In the genomic region with DNA sequence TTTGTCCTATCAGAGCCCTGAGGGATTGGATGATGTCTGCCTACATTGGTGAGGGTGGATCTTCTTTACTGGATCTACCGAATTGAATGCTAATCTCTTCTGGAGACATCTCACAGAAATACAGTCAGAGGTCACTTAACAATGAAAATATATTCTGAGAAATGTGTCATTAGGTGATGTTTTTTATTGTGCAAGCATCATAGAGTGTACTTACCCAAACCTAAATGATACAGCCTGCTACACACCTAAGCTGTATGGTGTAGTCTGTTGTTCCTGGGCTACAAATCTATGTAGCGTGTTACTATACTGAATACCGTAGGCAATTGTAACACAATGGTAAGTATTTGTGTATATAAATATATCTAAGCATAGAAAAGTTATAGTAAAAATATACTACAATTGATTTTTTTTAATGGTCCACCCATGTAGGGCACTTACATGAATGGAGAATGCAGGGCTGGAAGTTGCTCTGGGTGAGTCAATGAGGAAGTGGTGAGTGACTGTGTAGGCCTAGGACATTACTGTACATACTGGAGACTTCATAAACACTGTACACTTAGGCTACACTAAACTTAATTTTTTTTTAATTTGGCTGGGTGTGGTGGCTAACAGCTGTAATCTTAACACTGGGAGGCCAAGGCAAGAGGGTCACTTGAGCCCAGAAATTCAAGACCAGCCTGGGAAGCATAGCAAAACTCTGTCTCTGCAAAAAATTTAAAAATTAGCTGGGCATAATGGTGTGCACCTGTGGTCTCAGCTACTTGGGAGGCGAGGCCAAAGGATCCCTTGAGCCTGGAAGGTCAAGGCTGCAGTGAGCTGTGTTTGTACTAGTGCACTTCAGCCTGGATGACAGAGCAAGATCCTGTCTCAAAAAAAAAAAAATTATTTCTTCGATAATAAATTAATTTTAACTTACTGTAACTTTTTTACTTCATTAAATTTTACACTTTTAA, we compare ENCODE assay signal across 3 cellular contexts.
TF ChIP-seq lines count a peak whose summit lies in the region.

No MANE protein-coding gene starts in this region.

TF ChIP-seq in SK-N-SH, 30 proteins besides CTCF, POLR2A, EP300 and RAD21 (continued from another document):
- TF ChIP-seq TCF12 (IDR thresholded peaks at IDR 0.05): no peak
- TF ChIP-seq RCOR1 (IDR thresholded peaks at IDR 0.05; ENCODE audit: low read length): no peak
- no peak for TF ChIP-seq FOXM1 (IDR thresholded peaks at IDR 0.05; ENCODE audit: low read depth)
- no peak for TF ChIP-seq TAF1 (IDR thresholded peaks at IDR 0.05; ENCODE audit: borderline replicate concordance, low read depth, low read length)
- no peak for TF ChIP-seq CHD2 (IDR thresholded peaks at IDR 0.05; ENCODE audit: low read length, partially characterized antibody)
- TF ChIP-seq POLR2AphosphoS5 (IDR thresholded peaks at IDR 0.05; ENCODE audit: low read depth, low read length): no peak
- TF ChIP-seq, protein P1, sequence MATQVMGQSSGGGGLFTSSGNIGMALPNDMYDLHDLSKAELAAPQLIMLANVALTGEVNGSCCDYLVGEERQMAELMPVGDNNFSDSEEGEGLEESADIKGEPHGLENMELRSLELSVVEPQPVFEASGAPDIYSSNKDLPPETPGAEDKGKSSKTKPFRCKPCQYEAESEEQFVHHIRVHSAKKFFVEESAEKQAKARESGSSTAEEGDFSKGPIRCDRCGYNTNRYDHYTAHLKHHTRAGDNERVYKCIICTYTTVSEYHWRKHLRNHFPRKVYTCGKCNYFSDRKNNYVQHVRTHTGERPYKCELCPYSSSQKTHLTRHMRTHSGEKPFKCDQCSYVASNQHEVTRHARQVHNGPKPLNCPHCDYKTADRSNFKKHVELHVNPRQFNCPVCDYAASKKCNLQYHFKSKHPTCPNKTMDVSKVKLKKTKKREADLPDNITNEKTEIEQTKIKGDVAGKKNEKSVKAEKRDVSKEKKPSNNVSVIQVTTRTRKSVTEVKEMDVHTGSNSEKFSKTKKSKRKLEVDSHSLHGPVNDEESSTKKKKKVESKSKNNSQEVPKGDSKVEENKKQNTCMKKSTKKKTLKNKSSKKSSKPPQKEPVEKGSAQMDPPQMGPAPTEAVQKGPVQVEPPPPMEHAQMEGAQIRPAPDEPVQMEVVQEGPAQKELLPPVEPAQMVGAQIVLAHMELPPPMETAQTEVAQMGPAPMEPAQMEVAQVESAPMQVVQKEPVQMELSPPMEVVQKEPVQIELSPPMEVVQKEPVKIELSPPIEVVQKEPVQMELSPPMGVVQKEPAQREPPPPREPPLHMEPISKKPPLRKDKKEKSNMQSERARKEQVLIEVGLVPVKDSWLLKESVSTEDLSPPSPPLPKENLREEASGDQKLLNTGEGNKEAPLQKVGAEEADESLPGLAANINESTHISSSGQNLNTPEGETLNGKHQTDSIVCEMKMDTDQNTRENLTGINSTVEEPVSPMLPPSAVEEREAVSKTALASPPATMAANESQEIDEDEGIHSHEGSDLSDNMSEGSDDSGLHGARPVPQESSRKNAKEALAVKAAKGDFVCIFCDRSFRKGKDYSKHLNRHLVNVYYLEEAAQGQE (IDR thresholded peaks at IDR 0.05; ENCODE audit: low read depth, low read length): no peak
- no peak for TF ChIP-seq TEAD4 (IDR thresholded peaks at IDR 0.05; ENCODE audit: borderline replicate concordance, insufficient read depth)
- TF ChIP-seq RFX5 (IDR thresholded peaks at IDR 0.05; ENCODE audit: low read length): no peak

TF ChIP-seq in SK-N-SH treated with all-trans-retinoic acid at 6 μM for 48 hours, 23 proteins besides CTCF, POLR2A, EP300 and RAD21 (continued from another document):
- TF ChIP-seq, protein P2, sequence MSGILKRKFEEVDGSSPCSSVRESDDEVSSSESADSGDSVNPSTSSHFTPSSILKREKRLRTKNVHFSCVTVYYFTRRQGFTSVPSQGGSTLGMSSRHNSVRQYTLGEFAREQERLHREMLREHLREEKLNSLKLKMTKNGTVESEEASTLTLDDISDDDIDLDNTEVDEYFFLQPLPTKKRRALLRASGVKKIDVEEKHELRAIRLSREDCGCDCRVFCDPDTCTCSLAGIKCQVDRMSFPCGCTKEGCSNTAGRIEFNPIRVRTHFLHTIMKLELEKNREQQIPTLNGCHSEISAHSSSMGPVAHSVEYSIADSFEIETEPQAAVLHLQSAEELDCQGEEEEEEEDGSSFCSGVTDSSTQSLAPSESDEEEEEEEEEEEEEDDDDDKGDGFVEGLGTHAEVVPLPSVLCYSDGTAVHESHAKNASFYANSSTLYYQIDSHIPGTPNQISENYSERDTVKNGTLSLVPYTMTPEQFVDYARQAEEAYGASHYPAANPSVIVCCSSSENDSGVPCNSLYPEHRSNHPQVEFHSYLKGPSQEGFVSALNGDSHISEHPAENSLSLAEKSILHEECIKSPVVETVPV (CRISPR knock-in tag; IDR thresholded peaks at IDR 0.05): no peak
- TF ChIP-seq, protein P3, sequence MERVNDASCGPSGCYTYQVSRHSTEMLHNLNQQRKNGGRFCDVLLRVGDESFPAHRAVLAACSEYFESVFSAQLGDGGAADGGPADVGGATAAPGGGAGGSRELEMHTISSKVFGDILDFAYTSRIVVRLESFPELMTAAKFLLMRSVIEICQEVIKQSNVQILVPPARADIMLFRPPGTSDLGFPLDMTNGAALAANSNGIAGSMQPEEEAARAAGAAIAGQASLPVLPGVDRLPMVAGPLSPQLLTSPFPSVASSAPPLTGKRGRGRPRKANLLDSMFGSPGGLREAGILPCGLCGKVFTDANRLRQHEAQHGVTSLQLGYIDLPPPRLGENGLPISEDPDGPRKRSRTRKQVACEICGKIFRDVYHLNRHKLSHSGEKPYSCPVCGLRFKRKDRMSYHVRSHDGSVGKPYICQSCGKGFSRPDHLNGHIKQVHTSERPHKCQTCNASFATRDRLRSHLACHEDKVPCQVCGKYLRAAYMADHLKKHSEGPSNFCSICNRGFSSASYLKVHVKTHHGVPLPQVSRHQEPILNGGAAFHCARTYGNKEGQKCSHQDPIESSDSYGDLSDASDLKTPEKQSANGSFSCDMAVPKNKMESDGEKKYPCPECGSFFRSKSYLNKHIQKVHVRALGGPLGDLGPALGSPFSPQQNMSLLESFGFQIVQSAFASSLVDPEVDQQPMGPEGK (CRISPR knock-in tag; IDR thresholded peaks at IDR 0.05; ENCODE audit: borderline replicate concordance): no peak
- no peak for TF ChIP-seq TCF4 (CRISPR knock-in tag; IDR thresholded peaks at IDR 0.05; ENCODE audit: borderline replicate concordance)
- no peak for TF ChIP-seq PPARA (CRISPR knock-in tag; IDR thresholded peaks at IDR 0.05; ENCODE audit: borderline replicate concordance)
- TF ChIP-seq, protein P4, sequence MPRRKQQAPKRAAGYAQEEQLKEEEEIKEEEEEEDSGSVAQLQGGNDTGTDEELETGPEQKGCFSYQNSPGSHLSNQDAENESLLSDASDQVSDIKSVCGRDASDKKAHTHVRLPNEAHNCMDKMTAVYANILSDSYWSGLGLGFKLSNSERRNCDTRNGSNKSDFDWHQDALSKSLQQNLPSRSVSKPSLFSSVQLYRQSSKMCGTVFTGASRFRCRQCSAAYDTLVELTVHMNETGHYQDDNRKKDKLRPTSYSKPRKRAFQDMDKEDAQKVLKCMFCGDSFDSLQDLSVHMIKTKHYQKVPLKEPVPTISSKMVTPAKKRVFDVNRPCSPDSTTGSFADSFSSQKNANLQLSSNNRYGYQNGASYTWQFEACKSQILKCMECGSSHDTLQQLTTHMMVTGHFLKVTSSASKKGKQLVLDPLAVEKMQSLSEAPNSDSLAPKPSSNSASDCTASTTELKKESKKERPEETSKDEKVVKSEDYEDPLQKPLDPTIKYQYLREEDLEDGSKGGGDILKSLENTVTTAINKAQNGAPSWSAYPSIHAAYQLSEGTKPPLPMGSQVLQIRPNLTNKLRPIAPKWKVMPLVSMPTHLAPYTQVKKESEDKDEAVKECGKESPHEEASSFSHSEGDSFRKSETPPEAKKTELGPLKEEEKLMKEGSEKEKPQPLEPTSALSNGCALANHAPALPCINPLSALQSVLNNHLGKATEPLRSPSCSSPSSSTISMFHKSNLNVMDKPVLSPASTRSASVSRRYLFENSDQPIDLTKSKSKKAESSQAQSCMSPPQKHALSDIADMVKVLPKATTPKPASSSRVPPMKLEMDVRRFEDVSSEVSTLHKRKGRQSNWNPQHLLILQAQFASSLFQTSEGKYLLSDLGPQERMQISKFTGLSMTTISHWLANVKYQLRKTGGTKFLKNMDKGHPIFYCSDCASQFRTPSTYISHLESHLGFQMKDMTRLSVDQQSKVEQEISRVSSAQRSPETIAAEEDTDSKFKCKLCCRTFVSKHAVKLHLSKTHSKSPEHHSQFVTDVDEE (CRISPR knock-in tag; IDR thresholded peaks at IDR 0.05): no peak

TF ChIP-seq in WTC11, 78 proteins besides CTCF, POLR2A, EP300 and RAD21 (continued from another document and continues in another):
- TF ChIP-seq, protein P5, sequence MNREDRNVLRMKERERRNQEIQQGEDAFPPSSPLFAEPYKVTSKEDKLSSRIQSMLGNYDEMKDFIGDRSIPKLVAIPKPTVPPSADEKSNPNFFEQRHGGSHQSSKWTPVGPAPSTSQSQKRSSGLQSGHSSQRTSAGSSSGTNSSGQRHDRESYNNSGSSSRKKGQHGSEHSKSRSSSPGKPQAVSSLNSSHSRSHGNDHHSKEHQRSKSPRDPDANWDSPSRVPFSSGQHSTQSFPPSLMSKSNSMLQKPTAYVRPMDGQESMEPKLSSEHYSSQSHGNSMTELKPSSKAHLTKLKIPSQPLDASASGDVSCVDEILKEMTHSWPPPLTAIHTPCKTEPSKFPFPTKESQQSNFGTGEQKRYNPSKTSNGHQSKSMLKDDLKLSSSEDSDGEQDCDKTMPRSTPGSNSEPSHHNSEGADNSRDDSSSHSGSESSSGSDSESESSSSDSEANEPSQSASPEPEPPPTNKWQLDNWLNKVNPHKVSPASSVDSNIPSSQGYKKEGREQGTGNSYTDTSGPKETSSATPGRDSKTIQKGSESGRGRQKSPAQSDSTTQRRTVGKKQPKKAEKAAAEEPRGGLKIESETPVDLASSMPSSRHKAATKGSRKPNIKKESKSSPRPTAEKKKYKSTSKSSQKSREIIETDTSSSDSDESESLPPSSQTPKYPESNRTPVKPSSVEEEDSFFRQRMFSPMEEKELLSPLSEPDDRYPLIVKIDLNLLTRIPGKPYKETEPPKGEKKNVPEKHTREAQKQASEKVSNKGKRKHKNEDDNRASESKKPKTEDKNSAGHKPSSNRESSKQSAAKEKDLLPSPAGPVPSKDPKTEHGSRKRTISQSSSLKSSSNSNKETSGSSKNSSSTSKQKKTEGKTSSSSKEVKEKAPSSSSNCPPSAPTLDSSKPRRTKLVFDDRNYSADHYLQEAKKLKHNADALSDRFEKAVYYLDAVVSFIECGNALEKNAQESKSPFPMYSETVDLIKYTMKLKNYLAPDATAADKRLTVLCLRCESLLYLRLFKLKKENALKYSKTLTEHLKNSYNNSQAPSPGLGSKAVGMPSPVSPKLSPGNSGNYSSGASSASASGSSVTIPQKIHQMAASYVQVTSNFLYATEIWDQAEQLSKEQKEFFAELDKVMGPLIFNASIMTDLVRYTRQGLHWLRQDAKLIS (CRISPR knock-in tag; IDR thresholded peaks at IDR 0.05; ENCODE audit: borderline replicate concordance): no peak
- TF ChIP-seq, protein P6, sequence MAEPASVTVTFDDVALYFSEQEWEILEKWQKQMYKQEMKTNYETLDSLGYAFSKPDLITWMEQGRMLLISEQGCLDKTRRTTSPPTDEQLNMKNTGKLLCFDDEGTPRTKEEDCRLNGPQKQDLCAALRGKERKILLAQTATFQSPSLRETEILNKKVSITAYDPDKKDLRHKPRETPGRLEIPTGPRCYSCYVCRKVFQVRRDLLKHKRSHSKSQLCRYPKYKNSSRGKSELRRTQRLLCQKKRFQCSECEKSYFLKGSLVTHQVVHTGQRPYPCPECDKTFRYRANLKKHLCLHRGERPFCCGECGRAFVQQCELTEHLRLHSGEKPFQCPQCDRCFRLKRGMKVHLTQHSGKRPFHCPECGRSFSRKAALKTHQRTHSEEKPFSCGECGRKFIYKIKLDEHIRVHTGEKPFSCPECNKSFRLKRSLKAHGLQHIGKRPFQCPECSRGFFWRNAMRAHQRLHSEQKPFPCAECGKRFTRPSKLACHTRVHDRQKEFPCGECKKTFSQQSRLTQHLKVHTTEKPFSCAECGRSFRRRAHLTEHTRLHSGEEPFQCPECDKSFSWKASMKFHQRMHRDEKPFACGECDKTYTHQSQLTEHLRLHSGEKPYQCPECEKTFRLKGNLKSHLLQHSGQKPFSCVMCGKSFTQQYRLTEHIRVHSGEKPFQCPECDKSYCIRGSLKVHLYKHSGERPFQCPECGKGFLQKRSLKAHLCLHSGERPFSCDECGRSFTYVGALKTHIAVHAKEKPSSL (CRISPR knock-in tag; conservative IDR thresholded peaks at IDR 0.05): no peak
- TF ChIP-seq, protein P7, sequence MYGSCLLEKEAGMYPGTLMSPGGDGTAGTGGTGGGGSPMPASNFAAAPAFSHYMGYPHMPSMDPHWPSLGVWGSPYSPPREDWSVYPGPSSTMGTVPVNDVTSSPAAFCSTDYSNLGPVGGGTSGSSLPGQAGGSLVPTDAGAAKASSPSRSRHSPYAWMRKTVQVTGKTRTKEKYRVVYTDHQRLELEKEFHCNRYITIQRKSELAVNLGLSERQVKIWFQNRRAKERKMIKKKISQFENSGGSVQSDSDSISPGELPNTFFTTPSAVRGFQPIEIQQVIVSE (CRISPR knock-in tag; IDR thresholded peaks at IDR 0.05; ENCODE audit: borderline replicate concordance): no peak
- TF ChIP-seq, protein P8, sequence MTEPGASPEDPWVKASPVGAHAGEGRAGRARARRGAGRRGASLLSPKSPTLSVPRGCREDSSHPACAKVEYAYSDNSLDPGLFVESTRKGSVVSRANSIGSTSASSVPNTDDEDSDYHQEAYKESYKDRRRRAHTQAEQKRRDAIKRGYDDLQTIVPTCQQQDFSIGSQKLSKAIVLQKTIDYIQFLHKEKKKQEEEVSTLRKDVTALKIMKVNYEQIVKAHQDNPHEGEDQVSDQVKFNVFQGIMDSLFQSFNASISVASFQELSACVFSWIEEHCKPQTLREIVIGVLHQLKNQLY (CRISPR knock-in tag; IDR thresholded peaks at IDR 0.05): no peak
- TF ChIP-seq, protein P9, sequence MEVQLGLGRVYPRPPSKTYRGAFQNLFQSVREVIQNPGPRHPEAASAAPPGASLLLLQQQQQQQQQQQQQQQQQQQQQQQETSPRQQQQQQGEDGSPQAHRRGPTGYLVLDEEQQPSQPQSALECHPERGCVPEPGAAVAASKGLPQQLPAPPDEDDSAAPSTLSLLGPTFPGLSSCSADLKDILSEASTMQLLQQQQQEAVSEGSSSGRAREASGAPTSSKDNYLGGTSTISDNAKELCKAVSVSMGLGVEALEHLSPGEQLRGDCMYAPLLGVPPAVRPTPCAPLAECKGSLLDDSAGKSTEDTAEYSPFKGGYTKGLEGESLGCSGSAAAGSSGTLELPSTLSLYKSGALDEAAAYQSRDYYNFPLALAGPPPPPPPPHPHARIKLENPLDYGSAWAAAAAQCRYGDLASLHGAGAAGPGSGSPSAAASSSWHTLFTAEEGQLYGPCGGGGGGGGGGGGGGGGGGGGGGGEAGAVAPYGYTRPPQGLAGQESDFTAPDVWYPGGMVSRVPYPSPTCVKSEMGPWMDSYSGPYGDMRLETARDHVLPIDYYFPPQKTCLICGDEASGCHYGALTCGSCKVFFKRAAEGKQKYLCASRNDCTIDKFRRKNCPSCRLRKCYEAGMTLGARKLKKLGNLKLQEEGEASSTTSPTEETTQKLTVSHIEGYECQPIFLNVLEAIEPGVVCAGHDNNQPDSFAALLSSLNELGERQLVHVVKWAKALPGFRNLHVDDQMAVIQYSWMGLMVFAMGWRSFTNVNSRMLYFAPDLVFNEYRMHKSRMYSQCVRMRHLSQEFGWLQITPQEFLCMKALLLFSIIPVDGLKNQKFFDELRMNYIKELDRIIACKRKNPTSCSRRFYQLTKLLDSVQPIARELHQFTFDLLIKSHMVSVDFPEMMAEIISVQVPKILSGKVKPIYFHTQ (CRISPR knock-in tag; IDR thresholded peaks at IDR 0.05): no peak
- TF ChIP-seq NFYB (CRISPR knock-in tag; conservative IDR thresholded peaks at IDR 0.05; ENCODE audit: low read depth) (no peak), FOXK1 (CRISPR knock-in tag; IDR thresholded peaks at IDR 0.05) (no peak)
- TF ChIP-seq, protein P10, sequence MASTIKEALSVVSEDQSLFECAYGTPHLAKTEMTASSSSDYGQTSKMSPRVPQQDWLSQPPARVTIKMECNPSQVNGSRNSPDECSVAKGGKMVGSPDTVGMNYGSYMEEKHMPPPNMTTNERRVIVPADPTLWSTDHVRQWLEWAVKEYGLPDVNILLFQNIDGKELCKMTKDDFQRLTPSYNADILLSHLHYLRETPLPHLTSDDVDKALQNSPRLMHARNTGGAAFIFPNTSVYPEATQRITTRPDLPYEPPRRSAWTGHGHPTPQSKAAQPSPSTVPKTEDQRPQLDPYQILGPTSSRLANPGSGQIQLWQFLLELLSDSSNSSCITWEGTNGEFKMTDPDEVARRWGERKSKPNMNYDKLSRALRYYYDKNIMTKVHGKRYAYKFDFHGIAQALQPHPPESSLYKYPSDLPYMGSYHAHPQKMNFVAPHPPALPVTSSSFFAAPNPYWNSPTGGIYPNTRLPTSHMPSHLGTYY (CRISPR knock-in tag; IDR thresholded peaks at IDR 0.05): no peak
